In genomic region chr6:44127186-44128019, GRCh38 we compare ENCODE assay signal across 1 cellular context.
TF ChIP-seq lines count a peak whose summit lies in the region.

Gene MRPL14 (minus strand): TSS chr6:44127452. CDS start chr6:44116611, 10,841 bp downstream.
Gene TMEM63B (plus strand): TSS chr6:44127554. CDS start chr6:44134585, 7,031 bp downstream.

TF ChIP-seq in HepG2, 621 proteins besides CTCF, POLR2A, EP300 and RAD21 (continued from another document and continues in another):
- TF ChIP-seq ZBTB25 (CRISPR knock-in tag; IDR thresholded peaks at IDR 0.05), result no peak
- 0 out of 2 replicates have a peak, but pooled peaks have one; percentile 69 for TF ChIP-seq NKX3-1 (CRISPR knock-in tag; IDR thresholded peaks at IDR 0.05)
- TF ChIP-seq GMEB1 (CRISPR knock-in tag; IDR thresholded peaks at IDR 0.05; ENCODE audit: borderline replicate concordance), result peak; percentile 90
- no peak for TF ChIP-seq ZXDC (CRISPR knock-in tag; IDR thresholded peaks at IDR 0.05)
- no peak for TF ChIP-seq NFE2 (CRISPR knock-in tag; IDR thresholded peaks at IDR 0.05)
- no peak for TF ChIP-seq ZMAT3 (CRISPR knock-in tag; conservative IDR thresholded peaks at IDR 0.05)
- TF ChIP-seq ZNF704 (CRISPR knock-in tag; IDR thresholded peaks at IDR 0.05; ENCODE audit: borderline replicate concordance), result no peak
- TF ChIP-seq KDM5A (IDR thresholded peaks at IDR 0.05; ENCODE audit: borderline replicate concordance, low read length), result peak; percentile 66; the same call in 1 of the 2 replicates
- TF ChIP-seq DMTF1 (CRISPR knock-in tag; IDR thresholded peaks at IDR 0.05), result no peak
- TF ChIP-seq MTF2 (CRISPR knock-in tag; IDR thresholded peaks at IDR 0.05; ENCODE audit: borderline replicate concordance), result no peak; the same call in 1 of the 2 replicates
- peak; percentile 76 for TF ChIP-seq TFDP1 (CRISPR knock-in tag; IDR thresholded peaks at IDR 0.05; ENCODE audit: borderline replicate concordance)
- TF ChIP-seq ZNF556 (CRISPR knock-in tag; IDR thresholded peaks at IDR 0.05; ENCODE audit: borderline replicate concordance), result no peak
- TF ChIP-seq AKAP8 (CRISPR knock-in tag; IDR thresholded peaks at IDR 0.05), result no peak; the same call in 1 of the 2 replicates
- no peak for TF ChIP-seq HOMEZ (CRISPR knock-in tag; IDR thresholded peaks at IDR 0.05; ENCODE audit: low read depth)
- no peak for TF ChIP-seq FOXO4 (CRISPR knock-in tag; conservative IDR thresholded peaks at IDR 0.05)
- no peak; the same call in 1 of the 2 replicates for TF ChIP-seq ZNF580 (CRISPR knock-in tag; IDR thresholded peaks at IDR 0.05; ENCODE audit: borderline replicate concordance, low read depth)
- TF ChIP-seq ZNF12 (CRISPR knock-in tag; IDR thresholded peaks at IDR 0.05), result no peak
- no peak for TF ChIP-seq ZBTB2 (CRISPR knock-in tag; IDR thresholded peaks at IDR 0.05; ENCODE audit: low read depth)
- TF ChIP-seq SMARCC2 (IDR thresholded peaks at IDR 0.05), result no peak
- TF ChIP-seq ZNF546 (CRISPR knock-in tag; conservative IDR thresholded peaks at IDR 0.05), result peak; percentile 63
- no peak for TF ChIP-seq DR1 (CRISPR knock-in tag; IDR thresholded peaks at IDR 0.05)
- peak in 1 of 2 experiments; percentile 30; a peak in 2 of 4 replicates for TF ChIP-seq HMGXB4 (CRISPR knock-in tag; IDR thresholded peaks at IDR 0.05; ENCODE audit: borderline replicate concordance in 1 of 2, low read depth in 1 of 2)
- TF ChIP-seq ZNF549 (CRISPR knock-in tag; IDR thresholded peaks at IDR 0.05), result no peak
- no peak for TF ChIP-seq SKIL (CRISPR knock-in tag; IDR thresholded peaks at IDR 0.05; ENCODE audit: borderline replicate concordance)
- TF ChIP-seq SMAD3 (CRISPR knock-in tag; IDR thresholded peaks at IDR 0.05), result no peak
- TF ChIP-seq REL (CRISPR knock-in tag; conservative IDR thresholded peaks at IDR 0.05), result no peak
- peak; percentile 43; the same call in 1 of the 2 replicates for TF ChIP-seq ZNF749 (CRISPR knock-in tag; IDR thresholded peaks at IDR 0.05; ENCODE audit: borderline replicate concordance)
- no peak for TF ChIP-seq HOXA9 (CRISPR knock-in tag; IDR thresholded peaks at IDR 0.05; ENCODE audit: borderline replicate concordance)
- TF ChIP-seq PLRG1 (conservative IDR thresholded peaks at IDR 0.05), result no peak
- no peak for TF ChIP-seq MED8 (CRISPR knock-in tag; IDR thresholded peaks at IDR 0.05; ENCODE audit: insufficient replicate concordance)
- 0 out of 2 replicates have a peak, but pooled peaks have one; percentile 71 for TF ChIP-seq RELA (CRISPR knock-in tag; IDR thresholded peaks at IDR 0.05)
- TF ChIP-seq E2F2 (CRISPR knock-in tag; IDR thresholded peaks at IDR 0.05; ENCODE audit: borderline replicate concordance), result no peak
- TF ChIP-seq ZNF350 (CRISPR knock-in tag; IDR thresholded peaks at IDR 0.05; ENCODE audit: borderline replicate concordance, low read depth), result 0 out of 2 replicates have a peak, but pooled peaks have one; percentile 4
- TF ChIP-seq SOX13 (IDR thresholded peaks at IDR 0.05), result no peak
- no peak for TF ChIP-seq SOX13 (CRISPR knock-in tag; conservative IDR thresholded peaks at IDR 0.05 in 1 of 2, IDR thresholded peaks at IDR 0.05 in 1 of 2)
- no peak for TF ChIP-seq SP5 (CRISPR knock-in tag; IDR thresholded peaks at IDR 0.05; ENCODE audit: borderline replicate concordance, low read depth)
- TF ChIP-seq SALL1 (CRISPR knock-in tag; IDR thresholded peaks at IDR 0.05), result peak; percentile 63
